In the genomic region with DNA sequence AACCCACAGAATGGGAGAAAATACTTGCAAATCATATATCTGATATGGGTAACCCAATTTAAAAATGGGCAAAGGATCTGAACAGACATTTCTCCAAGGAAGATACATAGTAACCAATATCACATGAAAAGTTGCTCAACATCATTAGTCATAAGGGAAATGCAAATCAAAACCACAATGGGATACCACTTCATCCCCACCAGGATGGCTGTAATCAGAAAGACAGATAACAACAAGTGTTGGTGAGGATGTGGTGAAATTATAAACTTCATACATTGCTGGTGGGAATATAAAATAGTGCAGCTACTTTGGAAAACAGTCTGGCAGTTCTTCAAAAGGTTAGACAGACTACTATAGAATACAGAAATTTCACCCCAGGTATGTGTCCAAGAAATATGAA, we compare ENCODE assay signal across 21 cellular contexts. TPM values are rescaled to one million over a fixed set of nuclear protein-coding genes. Genes with fewer than 3 reads are reported as not detected.
DNase-seq lines count a peak whose midpoint lies in the region; ATAC-seq and TF ChIP-seq lines count a peak whose summit lies in the region.
"Had no signal": no experiment of that assay in that cellular context is flagged by ENCODE, and none has a peak within 500 bp of the region (broad histone marks: within the 10 kb centered on the region; RNA-seq: fewer than 3 reads in every experiment).

No MANE protein-coding gene starts in this region.

- H3K79me2 ChIP-seq in mammary epithelial cell (ENCODE audit: insufficient read depth, low read length): no peaks in the 10 kb centered on the region

- ATAC-seq in foreskin keratinocyte (peak; percentile 42), HG03039 (IDR thresholded peaks at IDR 0.05; ENCODE audit: unreplicated experiment) (no peak), Right ventricle myocardium inferior (no peak)
- ATAC-seq: HepG2 had no signal

- BruUV-seq in mammary epithelial cell (replicated peaks; lab: Mats Ljungman, UMichigan) (no TSS peak), MCF 10A (replicated peaks; lab: Mats Ljungman, UMichigan) (no TSS peak)

- H3K9ac ChIP-seq in mammary epithelial cell (ENCODE audit: insufficient read depth, low read length): no peak overlapping the region

- CTCF ChIA-PET in mammary epithelial cell (lab: Charles Lee; ENCODE audit: low non-redundant PET) (no interaction called here), MCF 10A (lab: Yijun Ruan, JAX) (interaction anchor here (0.7 kb wide), 1 partner anchor 69 kb away, joined by 3 read pairs; no protein-coding TSS in a partner anchor)

- no peaks in the 10 kb centered on the region for H4K20me1 ChIP-seq in mammary epithelial cell (ENCODE audit: insufficient read depth, low read length)

- POLR2A ChIA-PET in MCF 10A (lab: Yijun Ruan, JAX): interaction anchor here (0.7 kb wide), 1 partner anchor 16 kb away, joined by 3 read pairs; no protein-coding TSS in a partner anchor

- peaks cover 8% of the 10 kb centered on the region for H3K9me3 Mint-ChIP-seq in MCF 10A (ENCODE audit: unreplicated experiment)

- H2AFZ ChIP-seq in mammary epithelial cell (ENCODE audit: low read depth, low read length): no peak overlapping the region

- H3K36me3 Mint-ChIP-seq in MCF 10A (ENCODE audit: insufficient read depth, unreplicated experiment): no peaks in the 10 kb centered on the region

- H3K4me2 ChIP-seq in mammary epithelial cell (ENCODE audit: insufficient read depth, low read depth, low read length): no peak overlapping the region

- H3K4me1 Mint-ChIP-seq in MCF 10A (ENCODE audit: insufficient read depth, unreplicated experiment): no peaks in the 10 kb centered on the region

- H3K27me3 ChIP-seq in mammary epithelial cell (ENCODE audit: insufficient read depth, low read length) (no peaks in the 10 kb centered on the region), foreskin keratinocyte (peaks cover 2% of the 10 kb centered on the region)
- H3K27me3 ChIP-seq: MG63 had no signal

- H3K4me3 ChIP-seq in mammary epithelial cell (replicated peaks in 1 of 3; ENCODE audit: insufficient read depth in 1 of 3, low read depth in 2 of 3, low read length in 3 of 3): no peak overlapping the region
- H3K4me3 ChIP-seq: MG63 had no signal

- in situ Hi-C loops in mammary epithelial cell (cut with MboI; ENCODE audit: low sequenced_read_pairs in 2 of 2): no loop called here

- H3K36me3 ChIP-seq in mammary epithelial cell (ENCODE audit: insufficient read depth, low read length): no peaks in the 10 kb centered on the region
- H3K36me3 ChIP-seq: MG63 had no signal

- H3K4me1 ChIP-seq in mammary epithelial cell (ENCODE audit: insufficient read depth, low read length) (no peaks in the 10 kb centered on the region), foreskin keratinocyte (no peaks in the 10 kb centered on the region)

- dilution Hi-C loops in mammary epithelial cell (cut with HindIII; ENCODE audit: low sequenced_read_pairs): no loop called here

- no peak overlapping the region for H3K27ac Mint-ChIP-seq in MCF 10A (ENCODE audit: low read depth, unreplicated experiment)

- TF ChIP-seq CTCF in mammary epithelial cell (conservative IDR thresholded peaks at IDR 0.05 in 1 of 2, IDR thresholded peaks at IDR 0.05 in 1 of 2; ENCODE audit: extremely low read depth in 1 of 2, insufficient read depth in 1 of 2, low read depth in 1 of 2, low read length in 2 of 2): no peak
- no peak for TF ChIP-seq CTCF in MCF 10A (IDR thresholded peaks at IDR 0.05; ENCODE audit: unreplicated experiment)
- TF ChIP-seq CTCF in foreskin keratinocyte (conservative IDR thresholded peaks at IDR 0.05): no peak

- peaks cover 48% of the 10 kb centered on the region for H3K27me3 Mint-ChIP-seq in MCF 10A (ENCODE audit: insufficient read depth, unreplicated experiment)

- H3K4me3 Mint-ChIP-seq in MCF 10A (ENCODE audit: unreplicated experiment): no peak overlapping the region

- no peaks in the 10 kb centered on the region for H3K9me3 ChIP-seq in mammary epithelial cell (replicated peaks; ENCODE audit: insufficient read depth, low read length)
- H3K9me3 ChIP-seq: MG63 had no signal

- DNase-seq in mammary epithelial cell (peak; percentile 12), MCF 10A (ENCODE audit: unreplicated experiment) (no peak), RKO (ENCODE audit: low spot score) (peak; percentile 28), foreskin keratinocyte (no peak), NCI-H1092 (lab: John Stamatoyannopoulos, UW) (no peak), Right ventricle myocardium inferior (ENCODE audit: missing footprints) (no peak)
- DNase-seq: DMS153, MG63, NCI-H1105 treated with DMSO at 0.1 percent for 48 hours, NCI-H146, NCI-H1930, NCI-H2107, NCI-H446, NCI-H524 treated with DMSO at 0.1 percent for 48 hours, SHP77 treated with DMSO at 0.1 percent for 48 hours had no signal

- no peak overlapping the region for H3K27ac ChIP-seq in mammary epithelial cell (ENCODE audit: insufficient read depth, low read depth, low read length)
- no peak overlapping the region for H3K27ac ChIP-seq in foreskin keratinocyte
- H3K27ac ChIP-seq: RWPE1 had no signal

- intact Hi-C loops in mammary epithelial cell (cut with micrococcal nuclease) (no loop called here), MCF 10A (cut with micrococcal nuclease) (no loop called here), Right ventricle myocardium inferior (cut with DNase I) (no loop called here)

RNA-seq across cellular contexts. Expression of a gene that starts 19.3 kb away (rescaled TPM):
- not detected for total RNA-seq in mammary epithelial cell
- not detected for polyA plus RNA-seq in mammary epithelial cell
- polyA minus RNA-seq in mammary epithelial cell: not detected
- total RNA-seq in MCF 10A (2022): 0.23 TPM in 1 of 2 replicates, not detected in the other
- not detected in 2 replicates for total RNA-seq in foreskin keratinocyte
- polyA plus RNA-seq in foreskin keratinocyte: not detected in 2 replicates
- total RNA-seq in Right ventricle myocardium inferior: 0.27 TPM
- total RNA-seq: A172, HepG2, LHCN-M2 had no signal
- polyA plus RNA-seq: BJ, HepG2 had no signal

Comparison
In these comparisons a context has a peak if more than half of its experiments do, and no peak if none do; other contexts are left out.
1. DNase-seq: peak in mammary epithelial cell (single experiment) and RKO (single experiment); none in MCF 10A (single experiment), foreskin keratinocyte (0 of 2), NCI-H1092 (single experiment) and Right ventricle myocardium inferior (single experiment).